In the genomic region with DNA sequence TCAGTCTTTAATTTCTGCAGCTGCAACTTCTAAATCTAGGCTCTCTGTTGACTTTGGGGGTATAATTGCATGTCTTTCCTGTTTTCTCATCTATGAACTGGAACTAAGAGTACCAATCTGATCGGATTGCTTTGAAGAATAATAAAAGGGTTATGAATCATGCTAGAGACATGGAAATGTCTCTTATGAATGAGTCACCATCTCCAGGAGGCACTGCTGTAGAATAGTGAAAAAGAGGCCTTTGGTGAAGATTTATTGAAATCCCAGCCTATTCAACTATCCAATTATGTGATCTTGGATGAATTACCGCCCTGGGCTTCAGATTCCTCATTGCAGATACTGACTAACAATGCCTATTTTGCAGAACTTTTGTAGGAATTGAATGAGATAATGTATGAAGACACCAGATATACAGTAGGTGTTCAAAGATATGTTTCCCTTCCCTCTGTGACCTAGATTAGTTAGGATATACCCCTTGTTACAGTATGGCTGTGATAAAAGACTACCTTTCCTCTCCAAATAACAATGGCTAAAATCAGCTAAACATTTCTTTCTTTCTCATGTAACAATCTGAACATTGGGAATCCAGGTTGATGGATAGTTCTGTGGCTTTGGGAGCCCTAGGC, we compare ENCODE assay signal across 15 cellular contexts. TPM values are rescaled to one million over a fixed set of nuclear protein-coding genes. Genes with fewer than 3 reads are reported as not detected.
DNase-seq lines count a peak whose midpoint lies in the region; ATAC-seq and TF ChIP-seq lines count a peak whose summit lies in the region.
"Had no signal": no experiment of that assay in that cellular context is flagged by ENCODE, and none has a peak within 500 bp of the region (broad histone marks: within the 10 kb centered on the region; RNA-seq: fewer than 3 reads in every experiment).

No MANE protein-coding gene starts in this region.

- H3K4me3 ChIP-seq in fibroblast of the aortic adventitia (ENCODE audit: low read depth, low read length) = no peak overlapping the region
- H3K4me3 ChIP-seq: Peyer's patch, right lobe of liver, transverse colon had no signal

- peaks cover 5% of the 10 kb centered on the region for H3K4me1 Mint-ChIP-seq in activated naive CD8-positive, alpha-beta T cell treated with anti-CD3 and anti-CD28 coated beads, Interleukin-2, amount 50 U/mL, for 24 hours
- H3K4me1 Mint-ChIP-seq in activated naive CD8-positive, alpha-beta T cell treated with anti-CD3 and anti-CD28 coated beads for 36 hours = peaks cover 6% of the 10 kb centered on the region

- no peaks in the 10 kb centered on the region for H3K9me3 Mint-ChIP-seq in activated naive CD8-positive, alpha-beta T cell treated with anti-CD3 and anti-CD28 coated beads, Interleukin-2, amount 50 U/mL, for 24 hours
- peaks cover 3% of the 10 kb centered on the region for H3K9me3 Mint-ChIP-seq in activated naive CD8-positive, alpha-beta T cell treated with anti-CD3 and anti-CD28 coated beads for 36 hours

- no peaks in the 10 kb centered on the region for H3K36me3 Mint-ChIP-seq in activated naive CD8-positive, alpha-beta T cell treated with anti-CD3 and anti-CD28 coated beads, Interleukin-2, amount 50 U/mL, for 24 hours (ENCODE audit: low read depth)
- no peaks in the 10 kb centered on the region for H3K36me3 Mint-ChIP-seq in activated naive CD8-positive, alpha-beta T cell treated with anti-CD3 and anti-CD28 coated beads for 36 hours

- H3K4me3 Mint-ChIP-seq in activated naive CD8-positive, alpha-beta T cell treated with anti-CD3 and anti-CD28 coated beads, Interleukin-2, amount 50 U/mL, for 24 hours = no peak overlapping the region
- H3K4me3 Mint-ChIP-seq in activated naive CD8-positive, alpha-beta T cell treated with anti-CD3 and anti-CD28 coated beads for 36 hours = no peak overlapping the region

- H3K27me3 Mint-ChIP-seq in activated naive CD8-positive, alpha-beta T cell treated with anti-CD3 and anti-CD28 coated beads, Interleukin-2, amount 50 U/mL, for 24 hours = peaks cover 6% of the 10 kb centered on the region
- no peaks in the 10 kb centered on the region for H3K27me3 Mint-ChIP-seq in activated naive CD8-positive, alpha-beta T cell treated with anti-CD3 and anti-CD28 coated beads for 36 hours

- DNase-seq in activated naive CD8-positive, alpha-beta T cell treated with anti-CD3 and anti-CD28 coated beads, Interleukin-2, amount 50 U/mL, for 24 hours = no peak
- DNase-seq in activated naive CD8-positive, alpha-beta T cell treated with anti-CD3 and anti-CD28 coated beads for 36 hours = no peak
- DNase-seq in fibroblast of the aortic adventitia (ENCODE audit: low read depth) = peak; percentile 50
- DNase-seq in cerebellum (ENCODE audit: low spot score) = no peak
- no peak for DNase-seq in stimulated activated CD8-positive, alpha-beta memory T cell treated with anti-CD3 and anti-CD28 coated beads, Interleukin-4, amount 100 ng/mL, for 48 hours
- DNase-seq: aorta, DND-41, islet precursor cell, NCI-H2171 treated with DMSO at 0.1 percent for 48 hours, Peyer's patch, right lobe of liver, transverse colon had no signal

- no peak overlapping the region for H3K27ac Mint-ChIP-seq in activated naive CD8-positive, alpha-beta T cell treated with anti-CD3 and anti-CD28 coated beads, Interleukin-2, amount 50 U/mL, for 24 hours
- H3K27ac Mint-ChIP-seq in activated naive CD8-positive, alpha-beta T cell treated with anti-CD3 and anti-CD28 coated beads for 36 hours = no peak overlapping the region

- TF ChIP-seq CTCF in fibroblast of the aortic adventitia (IDR thresholded peaks at IDR 0.05; ENCODE audit: insufficient read depth, low read length) = no peak

- ATAC-seq in activated naive CD8-positive, alpha-beta T cell treated with anti-CD3 and anti-CD28 coated beads, Interleukin-2, amount 50 U/mL, for 24 hours = peak; percentile 66
- peak; percentile 95 for ATAC-seq in SK-N-SH treated with all-trans-retinoic acid at 6 μM for 48 hours
- ATAC-seq in GM18907 (IDR thresholded peaks at IDR 0.05; ENCODE audit: unreplicated experiment) = no peak
- no peak for ATAC-seq in HG03378 (IDR thresholded peaks at IDR 0.05; ENCODE audit: unreplicated experiment)

TF ChIP-seq in SK-N-SH treated with all-trans-retinoic acid at 6 μM for 48 hours, 23 proteins besides CTCF, POLR2A, EP300 and RAD21:
- TF ChIP-seq ZNF8 (CRISPR knock-in tag; IDR thresholded peaks at IDR 0.05) (no peak), ISL1 (CRISPR knock-in tag; IDR thresholded peaks at IDR 0.05) (peak; percentile 97), ZC3H10 (CRISPR knock-in tag; IDR thresholded peaks at IDR 0.05) (peak; percentile 89), SNAI2 (CRISPR knock-in tag; IDR thresholded peaks at IDR 0.05) (0 out of 2 replicates have a peak, but pooled peaks have one; percentile 42), ARNTL (CRISPR knock-in tag; IDR thresholded peaks at IDR 0.05; ENCODE audit: borderline replicate concordance, low read depth) (no peak), ESRRG (CRISPR knock-in tag; IDR thresholded peaks at IDR 0.05) (no peak), ZFP3 (CRISPR knock-in tag; IDR thresholded peaks at IDR 0.05) (0 out of 2 replicates have a peak, but pooled peaks have one; percentile 17), ZFP30 (CRISPR knock-in tag; IDR thresholded peaks at IDR 0.05) (no peak), ZNF565 (CRISPR knock-in tag; conservative IDR thresholded peaks at IDR 0.05; ENCODE audit: low read depth) (no peak)
- TF ChIP-seq, protein P1, sequence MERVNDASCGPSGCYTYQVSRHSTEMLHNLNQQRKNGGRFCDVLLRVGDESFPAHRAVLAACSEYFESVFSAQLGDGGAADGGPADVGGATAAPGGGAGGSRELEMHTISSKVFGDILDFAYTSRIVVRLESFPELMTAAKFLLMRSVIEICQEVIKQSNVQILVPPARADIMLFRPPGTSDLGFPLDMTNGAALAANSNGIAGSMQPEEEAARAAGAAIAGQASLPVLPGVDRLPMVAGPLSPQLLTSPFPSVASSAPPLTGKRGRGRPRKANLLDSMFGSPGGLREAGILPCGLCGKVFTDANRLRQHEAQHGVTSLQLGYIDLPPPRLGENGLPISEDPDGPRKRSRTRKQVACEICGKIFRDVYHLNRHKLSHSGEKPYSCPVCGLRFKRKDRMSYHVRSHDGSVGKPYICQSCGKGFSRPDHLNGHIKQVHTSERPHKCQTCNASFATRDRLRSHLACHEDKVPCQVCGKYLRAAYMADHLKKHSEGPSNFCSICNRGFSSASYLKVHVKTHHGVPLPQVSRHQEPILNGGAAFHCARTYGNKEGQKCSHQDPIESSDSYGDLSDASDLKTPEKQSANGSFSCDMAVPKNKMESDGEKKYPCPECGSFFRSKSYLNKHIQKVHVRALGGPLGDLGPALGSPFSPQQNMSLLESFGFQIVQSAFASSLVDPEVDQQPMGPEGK (CRISPR knock-in tag; IDR thresholded peaks at IDR 0.05; ENCODE audit: borderline replicate concordance) = peak; percentile 81; the same call in 1 of the 2 replicates
- TF ChIP-seq, protein P2, sequence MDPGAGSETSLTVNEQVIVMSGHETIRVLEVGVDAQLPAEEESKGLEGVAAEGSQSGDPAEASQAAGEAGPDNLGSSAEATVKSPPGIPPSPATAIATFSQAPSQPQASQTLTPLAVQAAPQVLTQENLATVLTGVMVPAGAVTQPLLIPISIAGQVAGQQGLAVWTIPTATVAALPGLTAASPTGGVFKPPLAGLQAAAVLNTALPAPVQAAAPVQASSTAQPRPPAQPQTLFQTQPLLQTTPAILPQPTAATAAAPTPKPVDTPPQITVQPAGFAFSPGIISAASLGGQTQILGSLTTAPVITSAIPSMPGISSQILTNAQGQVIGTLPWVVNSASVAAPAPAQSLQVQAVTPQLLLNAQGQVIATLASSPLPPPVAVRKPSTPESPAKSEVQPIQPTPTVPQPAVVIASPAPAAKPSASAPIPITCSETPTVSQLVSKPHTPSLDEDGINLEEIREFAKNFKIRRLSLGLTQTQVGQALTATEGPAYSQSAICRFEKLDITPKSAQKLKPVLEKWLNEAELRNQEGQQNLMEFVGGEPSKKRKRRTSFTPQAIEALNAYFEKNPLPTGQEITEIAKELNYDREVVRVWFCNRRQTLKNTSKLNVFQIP (CRISPR knock-in tag; IDR thresholded peaks at IDR 0.05; ENCODE audit: borderline replicate concordance, low read depth) = no peak
- TF ChIP-seq, protein P3, sequence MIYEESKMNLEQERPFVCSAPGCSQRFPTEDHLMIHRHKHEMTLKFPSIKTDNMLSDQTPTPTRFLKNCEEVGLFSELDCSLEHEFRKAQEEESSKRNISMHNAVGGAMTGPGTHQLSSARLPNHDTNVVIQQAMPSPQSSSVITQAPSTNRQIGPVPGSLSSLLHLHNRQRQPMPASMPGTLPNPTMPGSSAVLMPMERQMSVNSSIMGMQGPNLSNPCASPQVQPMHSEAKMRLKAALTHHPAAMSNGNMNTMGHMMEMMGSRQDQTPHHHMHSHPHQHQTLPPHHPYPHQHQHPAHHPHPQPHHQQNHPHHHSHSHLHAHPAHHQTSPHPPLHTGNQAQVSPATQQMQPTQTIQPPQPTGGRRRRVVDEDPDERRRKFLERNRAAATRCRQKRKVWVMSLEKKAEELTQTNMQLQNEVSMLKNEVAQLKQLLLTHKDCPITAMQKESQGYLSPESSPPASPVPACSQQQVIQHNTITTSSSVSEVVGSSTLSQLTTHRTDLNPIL (CRISPR knock-in tag; IDR thresholded peaks at IDR 0.05; ENCODE audit: low read depth) = no peak
- TF ChIP-seq, protein P4, sequence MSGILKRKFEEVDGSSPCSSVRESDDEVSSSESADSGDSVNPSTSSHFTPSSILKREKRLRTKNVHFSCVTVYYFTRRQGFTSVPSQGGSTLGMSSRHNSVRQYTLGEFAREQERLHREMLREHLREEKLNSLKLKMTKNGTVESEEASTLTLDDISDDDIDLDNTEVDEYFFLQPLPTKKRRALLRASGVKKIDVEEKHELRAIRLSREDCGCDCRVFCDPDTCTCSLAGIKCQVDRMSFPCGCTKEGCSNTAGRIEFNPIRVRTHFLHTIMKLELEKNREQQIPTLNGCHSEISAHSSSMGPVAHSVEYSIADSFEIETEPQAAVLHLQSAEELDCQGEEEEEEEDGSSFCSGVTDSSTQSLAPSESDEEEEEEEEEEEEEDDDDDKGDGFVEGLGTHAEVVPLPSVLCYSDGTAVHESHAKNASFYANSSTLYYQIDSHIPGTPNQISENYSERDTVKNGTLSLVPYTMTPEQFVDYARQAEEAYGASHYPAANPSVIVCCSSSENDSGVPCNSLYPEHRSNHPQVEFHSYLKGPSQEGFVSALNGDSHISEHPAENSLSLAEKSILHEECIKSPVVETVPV (CRISPR knock-in tag; IDR thresholded peaks at IDR 0.05) = peak; percentile 31; the same call in 1 of the 2 replicates
TF ChIP-seq in SK-N-SH treated with all-trans-retinoic acid at 6 μM for 48 hours: peak in this region for 6.

RNA-seq across cellular contexts. Expression of a gene that starts 11.5 kb away (rescaled TPM):
- 1 to 10 TPM; 5.0 to 5.4 TPM for total RNA-seq in activated naive CD8-positive, alpha-beta T cell treated with anti-CD3 and anti-CD28 coated beads for 36 hours
- 1.1 TPM in 1 of 2 replicates, not detected in the other for total RNA-seq in fibroblast of the aortic adventitia (ENCODE audit: low replicate concordance)
- total RNA-seq in cerebellum = 0.54 TPM

Comparison
In these comparisons a context has a peak if more than half of its experiments do, and no peak if none do; other contexts are left out.
1. ATAC-seq: peak in activated naive CD8-positive, alpha-beta T cell treated with anti-CD3 and anti-CD28 coated beads, Interleukin-2, amount 50 U/mL, for 24 hours (single experiment) and SK-N-SH treated with all-trans-retinoic acid at 6 μM for 48 hours (single experiment); none in GM18907 (single experiment) and HG03378 (single experiment).